In the genomic region with DNA sequence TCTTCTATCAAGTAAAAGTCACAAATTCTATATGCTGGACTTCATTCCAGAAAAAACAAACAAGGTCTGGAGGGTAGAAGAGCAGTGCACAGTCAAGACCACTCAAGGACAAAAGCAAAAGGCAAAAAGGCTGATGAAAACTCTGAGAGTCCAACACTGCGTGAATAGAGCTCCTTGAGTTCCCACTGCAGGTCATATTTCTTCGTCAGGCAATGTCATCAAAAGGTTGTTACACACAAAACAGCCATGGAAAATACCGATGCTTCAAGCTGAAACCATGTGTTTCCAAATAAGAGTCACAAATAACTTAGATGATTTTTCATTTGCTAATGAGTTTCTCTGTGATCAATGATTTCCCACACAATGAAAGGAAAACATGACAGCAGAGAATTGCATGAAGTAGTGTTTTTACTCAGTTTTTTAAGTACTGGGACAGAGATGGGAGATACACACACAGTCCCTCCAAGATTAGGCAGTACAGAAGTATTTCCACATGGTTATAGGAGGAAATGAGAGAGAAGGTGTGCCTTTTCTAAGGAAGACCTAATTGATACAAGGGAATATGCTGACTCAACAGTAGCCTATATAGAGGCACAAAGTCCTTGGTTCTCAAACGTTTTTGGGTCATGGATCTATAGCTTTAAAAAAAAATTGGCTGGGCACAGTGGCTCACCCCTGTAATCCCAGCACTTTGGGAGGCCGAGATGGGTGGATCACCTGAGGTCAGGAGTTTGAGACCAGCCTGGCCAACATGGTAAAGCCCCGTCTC, we compare ENCODE assay signal across 2 cellular contexts.
TF ChIP-seq lines count a peak whose summit lies in the region.

No MANE protein-coding gene starts in this region.

TF ChIP-seq in HEK293, 187 proteins besides CTCF, POLR2A, EP300 and RAD21:
- TF ChIP-seq PRDM1 (tag by site-specific recombination; IDR thresholded peaks at IDR 0.05): no peak
- TF ChIP-seq ZNF792 (tag by site-specific recombination; IDR thresholded peaks at IDR 0.05): no peak
- no peak for TF ChIP-seq ZNF571 (tag by site-specific recombination; IDR thresholded peaks at IDR 0.05)
- TF ChIP-seq, protein P1, sequence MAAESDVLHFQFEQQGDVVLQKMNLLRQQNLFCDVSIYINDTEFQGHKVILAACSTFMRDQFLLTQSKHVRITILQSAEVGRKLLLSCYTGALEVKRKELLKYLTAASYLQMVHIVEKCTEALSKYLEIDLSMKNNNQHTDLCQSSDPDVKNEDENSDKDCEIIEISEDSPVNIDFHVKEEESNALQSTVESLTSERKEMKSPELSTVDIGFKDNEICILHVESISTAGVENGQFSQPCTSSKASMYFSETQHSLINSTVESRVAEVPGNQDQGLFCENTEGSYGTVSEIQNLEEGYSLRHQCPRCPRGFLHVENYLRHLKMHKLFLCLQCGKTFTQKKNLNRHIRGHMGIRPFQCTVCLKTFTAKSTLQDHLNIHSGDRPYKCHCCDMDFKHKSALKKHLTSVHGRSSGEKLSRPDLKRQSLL (tag by site-specific recombination; IDR thresholded peaks at IDR 0.05): no peak
- TF ChIP-seq FEZF1 (tag by site-specific recombination; IDR thresholded peaks at IDR 0.05): peak; percentile 14; the same call in 1 of the 2 replicates
- no peak for TF ChIP-seq ZNF660 (tag by site-specific recombination; IDR thresholded peaks at IDR 0.05)
- TF ChIP-seq, protein P2, sequence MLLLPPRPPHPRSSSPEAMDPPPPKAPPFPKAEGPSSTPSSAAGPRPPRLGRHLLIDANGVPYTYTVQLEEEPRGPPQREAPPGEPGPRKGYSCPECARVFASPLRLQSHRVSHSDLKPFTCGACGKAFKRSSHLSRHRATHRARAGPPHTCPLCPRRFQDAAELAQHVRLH (tag by site-specific recombination; IDR thresholded peaks at IDR 0.05): no peak
- TF ChIP-seq ZBTB17 (tag by site-specific recombination; IDR thresholded peaks at IDR 0.05): peak; percentile 22; the same call in 1 of the 2 replicates
- TF ChIP-seq ZNF629 (tag by site-specific recombination; IDR thresholded peaks at IDR 0.05): no peak
- TF ChIP-seq, protein P3, sequence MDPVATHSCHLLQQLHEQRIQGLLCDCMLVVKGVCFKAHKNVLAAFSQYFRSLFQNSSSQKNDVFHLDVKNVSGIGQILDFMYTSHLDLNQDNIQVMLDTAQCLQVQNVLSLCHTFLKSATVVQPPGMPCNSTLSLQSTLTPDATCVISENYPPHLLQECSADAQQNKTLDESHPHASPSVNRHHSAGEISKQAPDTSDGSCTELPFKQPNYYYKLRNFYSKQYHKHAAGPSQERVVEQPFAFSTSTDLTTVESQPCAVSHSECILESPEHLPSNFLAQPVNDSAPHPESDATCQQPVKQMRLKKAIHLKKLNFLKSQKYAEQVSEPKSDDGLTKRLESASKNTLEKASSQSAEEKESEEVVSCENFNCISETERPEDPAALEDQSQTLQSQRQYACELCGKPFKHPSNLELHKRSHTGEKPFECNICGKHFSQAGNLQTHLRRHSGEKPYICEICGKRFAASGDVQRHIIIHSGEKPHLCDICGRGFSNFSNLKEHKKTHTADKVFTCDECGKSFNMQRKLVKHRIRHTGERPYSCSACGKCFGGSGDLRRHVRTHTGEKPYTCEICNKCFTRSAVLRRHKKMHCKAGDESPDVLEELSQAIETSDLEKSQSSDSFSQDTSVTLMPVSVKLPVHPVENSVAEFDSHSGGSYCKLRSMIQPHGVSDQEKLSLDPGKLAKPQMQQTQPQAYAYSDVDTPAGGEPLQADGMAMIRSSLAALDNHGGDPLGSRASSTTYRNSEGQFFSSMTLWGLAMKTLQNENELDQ (tag by site-specific recombination; IDR thresholded peaks at IDR 0.05; ENCODE audit: low read depth): no peak
- TF ChIP-seq ZNF596 (tag by site-specific recombination; IDR thresholded peaks at IDR 0.05): no peak
- TF ChIP-seq ZNF37A (tag by site-specific recombination; IDR thresholded peaks at IDR 0.05): no peak
- TF ChIP-seq ZNF473 (tag by site-specific recombination; IDR thresholded peaks at IDR 0.05): no peak
- no peak for TF ChIP-seq ZFP69B (tag by site-specific recombination; IDR thresholded peaks at IDR 0.05)
- TF ChIP-seq, protein P4, sequence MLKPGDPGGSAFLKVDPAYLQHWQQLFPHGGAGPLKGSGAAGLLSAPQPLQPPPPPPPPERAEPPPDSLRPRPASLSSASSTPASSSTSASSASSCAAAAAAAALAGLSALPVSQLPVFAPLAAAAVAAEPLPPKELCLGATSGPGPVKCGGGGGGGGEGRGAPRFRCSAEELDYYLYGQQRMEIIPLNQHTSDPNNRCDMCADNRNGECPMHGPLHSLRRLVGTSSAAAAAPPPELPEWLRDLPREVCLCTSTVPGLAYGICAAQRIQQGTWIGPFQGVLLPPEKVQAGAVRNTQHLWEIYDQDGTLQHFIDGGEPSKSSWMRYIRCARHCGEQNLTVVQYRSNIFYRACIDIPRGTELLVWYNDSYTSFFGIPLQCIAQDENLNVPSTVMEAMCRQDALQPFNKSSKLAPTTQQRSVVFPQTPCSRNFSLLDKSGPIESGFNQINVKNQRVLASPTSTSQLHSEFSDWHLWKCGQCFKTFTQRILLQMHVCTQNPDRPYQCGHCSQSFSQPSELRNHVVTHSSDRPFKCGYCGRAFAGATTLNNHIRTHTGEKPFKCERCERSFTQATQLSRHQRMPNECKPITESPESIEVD (tag by site-specific recombination; IDR thresholded peaks at IDR 0.05): no peak
- TF ChIP-seq ZNF76 (tag by site-specific recombination; IDR thresholded peaks at IDR 0.05; ENCODE audit: borderline replicate concordance, low read depth): no peak
- TF ChIP-seq ZNF211 (tag by site-specific recombination; IDR thresholded peaks at IDR 0.05; ENCODE audit: low read depth): no peak
- TF ChIP-seq, protein P5, sequence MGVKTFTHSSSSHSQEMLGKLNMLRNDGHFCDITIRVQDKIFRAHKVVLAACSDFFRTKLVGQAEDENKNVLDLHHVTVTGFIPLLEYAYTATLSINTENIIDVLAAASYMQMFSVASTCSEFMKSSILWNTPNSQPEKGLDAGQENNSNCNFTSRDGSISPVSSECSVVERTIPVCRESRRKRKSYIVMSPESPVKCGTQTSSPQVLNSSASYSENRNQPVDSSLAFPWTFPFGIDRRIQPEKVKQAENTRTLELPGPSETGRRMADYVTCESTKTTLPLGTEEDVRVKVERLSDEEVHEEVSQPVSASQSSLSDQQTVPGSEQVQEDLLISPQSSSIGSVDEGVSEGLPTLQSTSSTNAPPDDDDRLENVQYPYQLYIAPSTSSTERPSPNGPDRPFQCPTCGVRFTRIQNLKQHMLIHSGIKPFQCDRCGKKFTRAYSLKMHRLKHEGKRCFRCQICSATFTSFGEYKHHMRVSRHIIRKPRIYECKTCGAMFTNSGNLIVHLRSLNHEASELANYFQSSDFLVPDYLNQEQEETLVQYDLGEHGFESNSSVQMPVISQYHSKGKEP (tag by site-specific recombination; IDR thresholded peaks at IDR 0.05): no peak

TF ChIP-seq in GM12878, 131 proteins besides CTCF, POLR2A, EP300 and RAD21:
- TF ChIP-seq CREB1 (IDR thresholded peaks at IDR 0.05; ENCODE audit: low read depth) (0 out of 2 replicates have a peak, but pooled peaks have one; percentile 26), MTA3 (IDR thresholded peaks at IDR 0.05; ENCODE audit: borderline replicate concordance, low read length) (no peak), MEF2A (IDR thresholded peaks at IDR 0.05; ENCODE audit: insufficient read depth, low read depth, low read length) (no peak), SMAD1 (IDR thresholded peaks at IDR 0.05; ENCODE audit: low read depth, partially characterized antibody) (no peak), SIN3A (IDR thresholded peaks at IDR 0.05; ENCODE audit: low read depth, low read length) (no peak), EGR1 (IDR thresholded peaks at IDR 0.05; ENCODE audit: borderline replicate concordance in 1 of 2, low read depth in 2 of 2, low read length in 2 of 2) (no peak)
- TF ChIP-seq, protein P6, sequence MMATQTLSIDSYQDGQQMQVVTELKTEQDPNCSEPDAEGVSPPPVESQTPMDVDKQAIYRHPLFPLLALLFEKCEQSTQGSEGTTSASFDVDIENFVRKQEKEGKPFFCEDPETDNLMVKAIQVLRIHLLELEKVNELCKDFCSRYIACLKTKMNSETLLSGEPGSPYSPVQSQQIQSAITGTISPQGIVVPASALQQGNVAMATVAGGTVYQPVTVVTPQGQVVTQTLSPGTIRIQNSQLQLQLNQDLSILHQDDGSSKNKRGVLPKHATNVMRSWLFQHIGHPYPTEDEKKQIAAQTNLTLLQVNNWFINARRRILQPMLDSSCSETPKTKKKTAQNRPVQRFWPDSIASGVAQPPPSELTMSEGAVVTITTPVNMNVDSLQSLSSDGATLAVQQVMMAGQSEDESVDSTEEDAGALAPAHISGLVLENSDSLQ (IDR thresholded peaks at IDR 0.05): no peak
